ENCODE assay signal across 8 cellular contexts in the genomic region with DNA sequence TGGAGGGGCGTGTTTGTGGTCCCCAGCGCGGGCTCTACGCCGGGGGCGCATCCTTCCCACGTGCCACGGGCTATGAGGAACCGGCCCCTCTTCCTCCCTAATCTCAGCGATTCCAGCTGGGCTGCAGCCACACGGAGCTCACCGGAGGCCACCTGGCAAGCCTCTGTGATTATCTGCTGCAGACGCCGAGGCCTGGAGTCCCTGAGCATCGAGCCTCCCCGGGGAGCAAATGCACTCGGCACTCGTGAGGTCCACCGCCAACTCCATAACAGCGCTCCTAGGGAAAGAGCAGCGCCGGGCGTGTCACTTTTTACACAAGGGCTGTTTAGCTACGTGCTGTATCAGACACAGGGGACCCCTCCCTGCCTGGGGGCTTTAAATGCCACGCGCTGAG.
DNase-seq lines count a peak whose midpoint lies in the region; TF ChIP-seq lines count a peak whose summit lies in the region.

No MANE protein-coding gene starts in this region.

- peaks cover 9% of the 10 kb centered on the region for H3K4me1 ChIP-seq in mammary epithelial cell (ENCODE audit: insufficient read depth, low read length)
- H3K4me1 ChIP-seq in suprapubic skin: peaks cover 19% of the 10 kb centered on the region
- H3K4me1 ChIP-seq in tibial nerve: no peaks in the 10 kb centered on the region

- H3K9ac ChIP-seq in mammary epithelial cell (ENCODE audit: insufficient read depth, low read length): no peak overlapping the region

- H2AFZ ChIP-seq in mammary epithelial cell (ENCODE audit: low read depth, low read length): peak overlapping the region; percentile 50

- H3K4me3 ChIP-seq in mammary epithelial cell (replicated peaks in 1 of 3; ENCODE audit: insufficient read depth in 1 of 3, low read depth in 2 of 3, low read length in 3 of 3) (peak overlapping the region in 2 of 3 experiments; percentile 18 to 29), suprapubic skin (peak overlapping the region; percentile 39), tibial nerve (no peak overlapping the region)

- TF ChIP-seq POLR2A in suprapubic skin (IDR thresholded peaks at IDR 0.05): no peak
- no peak for TF ChIP-seq POLR2A in tibial nerve (IDR thresholded peaks at IDR 0.05)

- H3K4me3 Mint-ChIP-seq in activated naive CD4-positive, alpha-beta T cell treated with anti-CD3 and anti-CD28 coated beads for 36 hours: peak overlapping the region; percentile 69

- dilution Hi-C loops in mammary epithelial cell (cut with HindIII; ENCODE audit: low sequenced_read_pairs): no loop called here

- TF ChIP-seq EP300 in suprapubic skin (IDR thresholded peaks at IDR 0.05) (no peak), tibial nerve (IDR thresholded peaks at IDR 0.05) (no peak)

- H3K79me2 ChIP-seq in mammary epithelial cell (ENCODE audit: insufficient read depth, low read length): no peaks in the 10 kb centered on the region

- H3K27me3 Mint-ChIP-seq in activated naive CD4-positive, alpha-beta T cell treated with anti-CD3 and anti-CD28 coated beads for 36 hours (ENCODE audit: low read depth): peaks cover 10% of the 10 kb centered on the region

- 38% methylated on average over 11 of the region's 26 CpGs for WGBS in mammary epithelial cell (ENCODE audit: low coverage, missing lambda C conversion rate)
- 42% methylated on average over 24 of the region's 26 CpGs for WGBS in suprapubic skin
- WGBS in tibial nerve, 2 donors: 43 to 83% methylated on average over 22 to 26 of the region's 26 CpGs

- peak overlapping the region; percentile 77 for H3K4me2 ChIP-seq in mammary epithelial cell (ENCODE audit: insufficient read depth, low read depth, low read length)

- H3K36me3 ChIP-seq in mammary epithelial cell (ENCODE audit: insufficient read depth, low read length): no peaks in the 10 kb centered on the region
- no peaks in the 10 kb centered on the region for H3K36me3 ChIP-seq in suprapubic skin
- H3K36me3 ChIP-seq in tibial nerve: no peaks in the 10 kb centered on the region

- H3K27ac ChIP-seq in mammary epithelial cell (ENCODE audit: insufficient read depth, low read depth, low read length) (no peak overlapping the region), suprapubic skin (no peak overlapping the region), tibial nerve (no peak overlapping the region)

- in situ Hi-C loops in mammary epithelial cell (cut with MboI; ENCODE audit: low sequenced_read_pairs in 2 of 2): no loop called here

- no peak overlapping the region for H3K27ac Mint-ChIP-seq in activated naive CD4-positive, alpha-beta T cell treated with anti-CD3 and anti-CD28 coated beads for 36 hours

- CTCF ChIA-PET in activated naive CD4-positive, alpha-beta T cell treated with anti-CD3 and anti-CD28 coated beads for 36 hours (lab: Charles Lee): no interaction called here
- CTCF ChIA-PET in mammary epithelial cell (lab: Charles Lee; ENCODE audit: low non-redundant PET): no interaction called here

- peak; percentile 11 for DNase-seq in activated naive CD4-positive, alpha-beta T cell treated with anti-CD3 and anti-CD28 coated beads for 36 hours
- DNase-seq in activated naive CD4-positive, alpha-beta T cell (lab: John Stamatoyannopoulos, UW): no peak
- DNase-seq in NCI-H2107 treated with DMSO at 0.1 percent for 48 hours (lab: John Stamatoyannopoulos, UW; ENCODE audit: unreplicated experiment) (peak; percentile 71), mammary epithelial cell (peak; percentile 12), suprapubic skin (ENCODE audit: low spot score in 2 of 2) (no peak), AML-193 (lab: John Stamatoyannopoulos, UW) (no peak), tibial nerve (ENCODE audit: low spot score in 2 of 2) (no peak), UCSD-AML1 (lab: John Stamatoyannopoulos, UW; ENCODE audit: unreplicated experiment) (no peak)

- no TSS peak for BruUV-seq in mammary epithelial cell (replicated peaks; lab: Mats Ljungman, UMichigan)

- intact Hi-C loops in activated naive CD4-positive, alpha-beta T cell treated with anti-CD3 and anti-CD28 coated beads for 36 hours (cut with micrococcal nuclease): loop anchor here (5.0 kb wide), 1 partner anchor 95 kb away; no protein-coding TSS in a partner anchor
- intact Hi-C loops in mammary epithelial cell (cut with micrococcal nuclease): no loop called here

- H3K9me3 Mint-ChIP-seq in activated naive CD4-positive, alpha-beta T cell treated with anti-CD3 and anti-CD28 coated beads for 36 hours: no peaks in the 10 kb centered on the region

- peaks cover 10% of the 10 kb centered on the region for H3K4me1 Mint-ChIP-seq in activated naive CD4-positive, alpha-beta T cell treated with anti-CD3 and anti-CD28 coated beads for 36 hours (ENCODE audit: low read depth)

- H3K9me3 ChIP-seq in mammary epithelial cell (replicated peaks; ENCODE audit: insufficient read depth, low read length) (peaks cover 2% of the 10 kb centered on the region), suprapubic skin (no peaks in the 10 kb centered on the region), tibial nerve (peaks cover 0 to 4% (median 0%) of the 10 kb centered on the region in 4 donors)

- no peaks in the 10 kb centered on the region for H3K36me3 Mint-ChIP-seq in activated naive CD4-positive, alpha-beta T cell treated with anti-CD3 and anti-CD28 coated beads for 36 hours (ENCODE audit: low read depth)

- no peaks in the 10 kb centered on the region for H3K27me3 ChIP-seq in mammary epithelial cell (ENCODE audit: insufficient read depth, low read length)
- H3K27me3 ChIP-seq in suprapubic skin: peaks cover 2% of the 10 kb centered on the region
- H3K27me3 ChIP-seq in tibial nerve: peaks cover 0 to 27% of the 10 kb centered on the region in 2 donors

- no peak for TF ChIP-seq CTCF in mammary epithelial cell (conservative IDR thresholded peaks at IDR 0.05 in 1 of 2, IDR thresholded peaks at IDR 0.05 in 1 of 2; ENCODE audit: extremely low read depth in 1 of 2, insufficient read depth in 1 of 2, low read depth in 1 of 2, low read length in 2 of 2)
- TF ChIP-seq CTCF in suprapubic skin (IDR thresholded peaks at IDR 0.05): no peak
- TF ChIP-seq CTCF in tibial nerve (IDR thresholded peaks at IDR 0.05): no peak

- no peaks in the 10 kb centered on the region for H4K20me1 ChIP-seq in mammary epithelial cell (ENCODE audit: insufficient read depth, low read length)

Comparison
In these comparisons a context has a peak if more than half of its experiments do, and no peak if none do; other contexts are left out.
1. DNase-seq: peak in activated naive CD4-positive, alpha-beta T cell treated with anti-CD3 and anti-CD28 coated beads for 36 hours (single experiment), NCI-H2107 treated with DMSO at 0.1 percent for 48 hours (single experiment) and mammary epithelial cell (single experiment); none in activated naive CD4-positive, alpha-beta T cell (0 of 4), suprapubic skin (0 of 2), AML-193 (0 of 2), tibial nerve (0 of 2) and UCSD-AML1 (single experiment).
2. H3K4me3 ChIP-seq: peak in mammary epithelial cell (2 of 3) and suprapubic skin (single experiment); none in tibial nerve (0 of 4).